Comparison of ENCODE assay signal across 12 cellular contexts in genomic region chr22:39457047-39457545, GRCh38. TPM values are rescaled to one million over a fixed set of nuclear protein-coding genes. Genes with fewer than 3 reads are reported as not detected.
DNase-seq lines count a peak whose midpoint lies in the region; TF ChIP-seq lines count a peak whose summit lies in the region.
"Had no signal": no experiment of that assay in that cellular context is flagged by ENCODE, and none has a peak within 500 bp of the region (broad histone marks: within the 10 kb centered on the region; RNA-seq: fewer than 3 reads in every experiment).

No MANE protein-coding gene starts in this region.

- no peak overlapping the region for H3K4me3 Mint-ChIP-seq in MCF 10A (ENCODE audit: unreplicated experiment)

- no peak overlapping the region for H2AFZ ChIP-seq in mesenchymal stem cell (ENCODE audit: low read depth, low read length)

- H2BK5ac ChIP-seq in mesenchymal stem cell (ENCODE audit: low read depth, low read length, poor library complexity, severe bottlenecking) = no peak overlapping the region

- H3K27ac ChIP-seq in breast epithelium (peak overlapping the region in 1 of 2 donors; percentile 75), angular gyrus (ENCODE audit: low read depth, low read length) (peak overlapping the region; percentile 97), mesenchymal stem cell (ENCODE audit: low read length, poor library complexity, severe bottlenecking) (no peak overlapping the region), urinary bladder (ENCODE audit: low read depth) (no peak overlapping the region)

- H3K36me3 ChIP-seq in breast epithelium = no peaks in the 10 kb centered on the region
- H3K36me3 ChIP-seq in mesenchymal stem cell (ENCODE audit: control insufficient read depth in 1 of 2, insufficient read depth in 2 of 2, low read depth in 1 of 2, low read length in 2 of 2) = no peaks in the 10 kb centered on the region
- H3K36me3 ChIP-seq in urinary bladder (ENCODE audit: insufficient read depth) = no peaks in the 10 kb centered on the region
- no peaks in the 10 kb centered on the region for H3K36me3 ChIP-seq in MG63

- peak overlapping the region; percentile 66 for H2BK120ac ChIP-seq in mesenchymal stem cell (ENCODE audit: low read depth, low read length)

- TF ChIP-seq POLR2A in breast epithelium (IDR thresholded peaks at IDR 0.05) = no peak

- CTCF ChIA-PET in MCF 10A (lab: Yijun Ruan, JAX) = no interaction called here

- peaks cover 0 to 7% of the 10 kb centered on the region in 2 donors for H3K4me1 ChIP-seq in breast epithelium
- H3K4me1 ChIP-seq in mesenchymal stem cell (ENCODE audit: control insufficient read depth, insufficient read depth, low read depth, low read length) = peaks cover 21% of the 10 kb centered on the region
- no peaks in the 10 kb centered on the region for H3K4me1 ChIP-seq in urinary bladder (ENCODE audit: insufficient read depth)

- H3K4me1 Mint-ChIP-seq in MCF 10A (ENCODE audit: insufficient read depth, unreplicated experiment) = no peaks in the 10 kb centered on the region

- no peak overlapping the region for H3K23ac ChIP-seq in mesenchymal stem cell (ENCODE audit: low read length in 2 of 2)

- H3K27me3 Mint-ChIP-seq in MCF 10A (ENCODE audit: insufficient read depth, unreplicated experiment) = peaks cover 28% of the 10 kb centered on the region

- peak overlapping the region in 1 of 2 experiments; percentile 62 for H3K18ac ChIP-seq in mesenchymal stem cell (ENCODE audit: low read depth in 1 of 2, low read length in 2 of 2)

- no peak overlapping the region for H4K8ac ChIP-seq in mesenchymal stem cell (ENCODE audit: low read length)

- H2AK5ac ChIP-seq in mesenchymal stem cell (ENCODE audit: low read length, severe bottlenecking) = no peak overlapping the region

- no TSS peak for BruUV-seq in MCF 10A (replicated peaks; lab: Mats Ljungman, UMichigan)

- H3K4me3 ChIP-seq in breast epithelium (peak overlapping the region; percentile 44 to 81 (median 64)), mesenchymal stem cell (ENCODE audit: insufficient read depth in 1 of 2, low read depth in 1 of 2, low read length in 2 of 2) (peak overlapping the region in 1 of 2 experiments; percentile 60), urinary bladder (ENCODE audit: low read depth, low read length) (peak overlapping the region; percentile 63), MG63 (no peak overlapping the region)

- no peak overlapping the region for H3K9ac ChIP-seq in mesenchymal stem cell (ENCODE audit: low read length)

- no peak overlapping the region for H2BK15ac ChIP-seq in mesenchymal stem cell (ENCODE audit: low read depth, poor library complexity, severe bottlenecking)

- no peaks in the 10 kb centered on the region for H3K9me3 Mint-ChIP-seq in MCF 10A (ENCODE audit: unreplicated experiment)

- no peak overlapping the region for H3K4ac ChIP-seq in mesenchymal stem cell (ENCODE audit: low read depth in 1 of 2, low read length in 2 of 2)

- H3K27ac Mint-ChIP-seq in MCF 10A (ENCODE audit: low read depth, unreplicated experiment) = no peak overlapping the region

- WGBS in mesenchymal stem cell = 0% methylated on average over 1 of the region's 88 CpGs
- WGBS in urinary bladder = under 1% methylated on average over 71 of the region's 88 CpGs

- H3K4me2 ChIP-seq in mesenchymal stem cell (ENCODE audit: low read length, poor library complexity, severe bottlenecking) = peak overlapping the region; percentile 71

- H3K79me1 ChIP-seq in mesenchymal stem cell (replicated peaks; ENCODE audit: low read length, poor library complexity, severe bottlenecking) = no peaks in the 10 kb centered on the region

- peak overlapping the region in 1 of 2 experiments; percentile 48 for H3K14ac ChIP-seq in mesenchymal stem cell (ENCODE audit: low read length in 2 of 2)

- no peak for TF ChIP-seq CTCF in breast epithelium (IDR thresholded peaks at IDR 0.05)
- no peak for TF ChIP-seq CTCF in MCF 10A (IDR thresholded peaks at IDR 0.05; ENCODE audit: unreplicated experiment)

- DNase-seq in breast epithelium (ENCODE audit: low spot score in 2 of 2) (no peak), MCF 10A (ENCODE audit: unreplicated experiment) (no peak), mesenchymal stem cell (no peak), NCI-H2227 (lab: John Stamatoyannopoulos, UW; ENCODE audit: unreplicated experiment) (no peak), MG63 (no peak), NCI-H2171 treated with DMSO at 0.1 percent for 48 hours (lab: John Stamatoyannopoulos, UW) (no peak)
- DNase-seq: activated effector memory CD4-positive, alpha-beta T cell treated with Interleukin-2 at 50 U/mL for 16 hours; stimulated activated CD8-positive, alpha-beta memory T cell treated with anti-CD3 and anti-CD28 coated beads, Interleukin-4, amount 100 ng/mL, for 48 hours had no signal

- H2BK12ac ChIP-seq in mesenchymal stem cell (ENCODE audit: low read length in 2 of 2) = no peak overlapping the region

- H3K9me3 ChIP-seq in breast epithelium = no peaks in the 10 kb centered on the region
- no peaks in the 10 kb centered on the region for H3K9me3 ChIP-seq in mesenchymal stem cell (ENCODE audit: control insufficient read depth, low read length)
- H3K9me3 ChIP-seq in MG63 = no peaks in the 10 kb centered on the region

- H3K27me3 ChIP-seq in breast epithelium (peaks cover 4 to 6% of the 10 kb centered on the region in 2 donors), mesenchymal stem cell (ENCODE audit: control insufficient read depth in 1 of 2, insufficient read depth in 1 of 2, low read length in 2 of 2) (peaks cover 28 to 62% of the 10 kb centered on the region in 2 experiments), MG63 (peaks cover 7% of the 10 kb centered on the region)

- intact Hi-C loops in breast epithelium (cut with DNase I; ENCODE audit: low total_unique reads) (no loop called here), MCF 10A (cut with micrococcal nuclease) (no loop called here)

- no peaks in the 10 kb centered on the region for H3K36me3 Mint-ChIP-seq in MCF 10A (ENCODE audit: insufficient read depth, unreplicated experiment)

- POLR2A ChIA-PET in MCF 10A (lab: Yijun Ruan, JAX) = no interaction called here

- no peak overlapping the region for H4K91ac ChIP-seq in mesenchymal stem cell (ENCODE audit: low read length)

RNA-seq across cellular contexts. Expression of gene MGAT3, which starts 0.3 kb away (rescaled TPM):
- total RNA-seq in breast epithelium (1 to 10 TPM; 1.9 to 9.4 (median 3.9) TPM), MCF 10A (2022) (not detected in 2 replicates), urinary bladder (4.2 TPM)
- 2.1 TPM for polyA plus RNA-seq in mesenchymal stem cell (2013, experiment 1 of 2)
- polyA plus RNA-seq in mesenchymal stem cell (2013, experiment 2 of 2) = 2.0 TPM
- 4.8 TPM for polyA plus RNA-seq in urinary bladder
- 0.20 TPM in 1 of 2 replicates, not detected in the other for total RNA-seq in MG63 (2014; rRNA removed; shearing (Covaris generic); ENCODE audit: low replicate concordance)
- total RNA-seq: fibroblast of lung, M059J had no signal

RNA-seq across cellular contexts. Expression of gene MIEF1, which starts 45.0 kb away (rescaled TPM):
- 10 to 100 TPM; 19.7 to 24.3 (median 22.9) TPM for total RNA-seq in breast epithelium
- total RNA-seq in MCF 10A (2022) = 37.0 and 40.2 TPM in 2 replicates
- polyA plus RNA-seq in mesenchymal stem cell (2013, experiment 1 of 2) = 19.0 TPM
- polyA plus RNA-seq in mesenchymal stem cell (2013, experiment 2 of 2) = 19.9 TPM
- 12.2 TPM for total RNA-seq in urinary bladder
- 18.4 TPM for polyA plus RNA-seq in urinary bladder
- 32.3 and 32.7 TPM in 2 replicates for total RNA-seq in MG63 (2014; rRNA removed; shearing (Covaris generic); ENCODE audit: low replicate concordance)

RNA-seq across cellular contexts. Expression of gene TAB1, which starts 57.5 kb away (rescaled TPM):
- total RNA-seq in breast epithelium (10 to 100 TPM; 15.4 to 17.9 (median 16.0) TPM), MCF 10A (2022) (17.7 and 20.0 TPM in 2 replicates), urinary bladder (12.6 TPM)
- polyA plus RNA-seq in mesenchymal stem cell (2013, experiment 1 of 2) = 10.8 TPM
- 11.1 TPM for polyA plus RNA-seq in mesenchymal stem cell (2013, experiment 2 of 2)
- 34.7 TPM for polyA plus RNA-seq in urinary bladder
- 24.1 and 32.9 TPM in 2 replicates for total RNA-seq in MG63 (2014; rRNA removed; shearing (Covaris generic); ENCODE audit: low replicate concordance)
